Comparison of ENCODE assay signal across 31 cellular contexts in the genomic region with DNA sequence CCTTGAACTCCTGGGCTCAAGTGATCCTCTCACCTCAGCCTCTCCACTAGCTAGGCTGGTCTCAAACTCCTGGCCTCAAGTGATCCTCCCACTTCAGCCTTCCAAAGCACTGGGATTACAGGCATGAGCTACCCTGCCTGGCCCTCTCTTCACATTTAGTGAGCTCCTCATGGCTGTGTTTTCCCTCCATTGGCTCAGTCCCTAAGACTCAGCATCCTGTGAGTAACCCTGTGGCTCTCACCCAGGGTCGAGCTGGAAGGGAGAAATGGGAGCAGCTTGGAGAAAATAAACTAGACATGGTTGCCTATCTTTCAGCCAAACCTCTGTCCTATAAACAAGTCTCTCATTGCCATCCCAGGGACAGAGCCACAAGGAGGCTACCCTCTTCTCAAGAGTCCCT. TPM values are rescaled to one million over a fixed set of nuclear protein-coding genes. Genes with fewer than 3 reads are reported as not detected.
DNase-seq lines count a peak whose midpoint lies in the region; ATAC-seq and TF ChIP-seq lines count a peak whose summit lies in the region.
"Had no signal": no experiment of that assay in that cellular context is flagged by ENCODE, and none has a peak within 500 bp of the region (broad histone marks: within the 10 kb centered on the region; RNA-seq: fewer than 3 reads in every experiment).

No MANE protein-coding gene starts in this region.

- in situ Hi-C loops in GM23248 (cut with MboI): no loop called here

- H3K9me3 ChIP-seq in GM23248 (ENCODE audit: low read depth) (no peaks in the 10 kb centered on the region), MG63 (no peaks in the 10 kb centered on the region)
- H3K9me3 ChIP-seq: SJCRH30 had no signal

- peaks cover 12% of the 10 kb centered on the region; the same call in 1 of the 2 replicates for H3K4me1 ChIP-seq in GM23248 (ENCODE audit: insufficient read depth)

- H3K9me2 ChIP-seq in GM23248 (ENCODE audit: insufficient read depth): no peaks in the 10 kb centered on the region

- no peak overlapping the region for H3K9ac ChIP-seq in GM23248

- no peak overlapping the region for H3K27ac ChIP-seq in GM23248
- H3K27ac ChIP-seq: PC-9, SJCRH30 had no signal

- no peaks in the 10 kb centered on the region for H3F3A ChIP-seq in GM23248 (ENCODE audit: insufficient read depth)

- H3K36me3 ChIP-seq in GM23248 (ENCODE audit: low read depth) (no peaks in the 10 kb centered on the region), MG63 (no peaks in the 10 kb centered on the region)
- H3K36me3 ChIP-seq: SJCRH30 had no signal

- H3K4me3 ChIP-seq in GM23248 (no peak overlapping the region), MG63 (no peak overlapping the region), fibroblast of the aortic adventitia (ENCODE audit: low read depth, low read length) (no peak overlapping the region)
- H3K4me3 ChIP-seq: GM23338, PC-9, SJCRH30 had no signal

- DNase-seq in GM23248: peak; percentile 42
- peak; percentile 88 for DNase-seq in MG63
- DNase-seq in fibroblast of the aortic adventitia (ENCODE audit: low read depth): peak; percentile 31
- DNase-seq in stromal cell of bone marrow (ENCODE audit: low read depth): peak; percentile 40
- no peak for DNase-seq in COR-L47 (lab: John Stamatoyannopoulos, UW)
- no peak for DNase-seq in NCI-H2227 (lab: John Stamatoyannopoulos, UW; ENCODE audit: unreplicated experiment)
- no peak for DNase-seq in NK-92 (lab: John Stamatoyannopoulos, UW; ENCODE audit: unreplicated experiment)
- no peak for DNase-seq in left colon
- DNase-seq: C1 segment of cervical spinal cord; CD8-positive, alpha-beta T cell; DMS 273 treated with DMSO at 0.1 percent for 48 hours; DMS79 treated with DMSO at 0.1 percent for 48 hours; H9; HFFc6; KG1; NCI-H1048; NCI-H1417 treated with DMSO at 0.1 percent for 48 hours; NCI-H187; NCI-H2081 treated with DMSO at 0.1 percent for 48 hours; NCI-H2171; NCI-H345; NCI-H510A treated with DMSO at 0.1 percent for 48 hours; NCI-H748 treated with DMSO at 0.1 percent for 48 hours; SJCRH30 had no signal

- no peak overlapping the region for H2AFZ ChIP-seq in GM23248
- H2AFZ ChIP-seq: GM23338, PC-9 had no signal

- no peak for TF ChIP-seq CTCF in fibroblast of the aortic adventitia (IDR thresholded peaks at IDR 0.05; ENCODE audit: insufficient read depth, low read length)

- H3K27me3 ChIP-seq in GM23248 (replicated peaks; ENCODE audit: insufficient read depth): no peaks in the 10 kb centered on the region
- no peaks in the 10 kb centered on the region for H3K27me3 ChIP-seq in MG63
- H3K27me3 ChIP-seq: SJCRH30 had no signal

- H3K79me2 ChIP-seq in GM23248 (ENCODE audit: insufficient read depth): no peaks in the 10 kb centered on the region

- WGBS in GM23248 (ENCODE audit: low coverage in 1 of 2, low lambda C conversion rate in 2 of 2, missing lambda C conversion rate in 2 of 2), 2 experiments: 43 to 47% methylated on average over 1 of the region's 1 CpG

- intact Hi-C loops in left colon (cut with DNase I, micrococcal nuclease): no loop called here

- no peaks in the 10 kb centered on the region for H4K20me1 ChIP-seq in GM23248 (ENCODE audit: insufficient read depth)

- no peak overlapping the region for H3K4me2 ChIP-seq in GM23248 (ENCODE audit: unreplicated experiment)
- H3K4me2 ChIP-seq: GM23338, PC-9 had no signal

- no peak for ATAC-seq in left colon
- ATAC-seq: CD8-positive, alpha-beta T cell; GM23338; Right ventricle myocardium inferior; SK-N-SH treated with all-trans-retinoic acid at 6 μM for 48 hours had no signal

RNA-seq across cellular contexts. Expression of gene NCF2, which starts 17.5 kb away (rescaled TPM):
- total RNA-seq in GM23248 (2014; rRNA removed; shearing (Covaris generic)): not detected in 2 replicates
- polyA plus RNA-seq in GM23248 (2016; fragmentation: Nextera tagmentation; extraction: Ambion mirVana): 0.28 and 0.41 TPM in 2 replicates
- total RNA-seq in MG63 (2014; rRNA removed; shearing (Covaris generic); ENCODE audit: low replicate concordance): 0.53 and 0.64 TPM in 2 replicates
- total RNA-seq in fibroblast of the aortic adventitia (ENCODE audit: low replicate concordance): 0.63 and 0.74 TPM in 2 replicates
- total RNA-seq in left colon: 1 to 10 TPM; 3.1 to 7.0 TPM
- total RNA-seq: A673, G401, GM23338, H9, RPMI7951 had no signal
- polyA plus RNA-seq: GM23338 had no signal

Comparison
In these comparisons a context has a peak if more than half of its experiments do, and no peak if none do; other contexts are left out.
1. DNase-seq: peak in GM23248 (single experiment), MG63 (single experiment), fibroblast of the aortic adventitia (single experiment) and stromal cell of bone marrow (single experiment); none in COR-L47 (single experiment), NCI-H2227 (single experiment), NK-92 (single experiment) and left colon (0 of 2).